Comparison of ENCODE assay signal across 20 cellular contexts in the genomic region with DNA sequence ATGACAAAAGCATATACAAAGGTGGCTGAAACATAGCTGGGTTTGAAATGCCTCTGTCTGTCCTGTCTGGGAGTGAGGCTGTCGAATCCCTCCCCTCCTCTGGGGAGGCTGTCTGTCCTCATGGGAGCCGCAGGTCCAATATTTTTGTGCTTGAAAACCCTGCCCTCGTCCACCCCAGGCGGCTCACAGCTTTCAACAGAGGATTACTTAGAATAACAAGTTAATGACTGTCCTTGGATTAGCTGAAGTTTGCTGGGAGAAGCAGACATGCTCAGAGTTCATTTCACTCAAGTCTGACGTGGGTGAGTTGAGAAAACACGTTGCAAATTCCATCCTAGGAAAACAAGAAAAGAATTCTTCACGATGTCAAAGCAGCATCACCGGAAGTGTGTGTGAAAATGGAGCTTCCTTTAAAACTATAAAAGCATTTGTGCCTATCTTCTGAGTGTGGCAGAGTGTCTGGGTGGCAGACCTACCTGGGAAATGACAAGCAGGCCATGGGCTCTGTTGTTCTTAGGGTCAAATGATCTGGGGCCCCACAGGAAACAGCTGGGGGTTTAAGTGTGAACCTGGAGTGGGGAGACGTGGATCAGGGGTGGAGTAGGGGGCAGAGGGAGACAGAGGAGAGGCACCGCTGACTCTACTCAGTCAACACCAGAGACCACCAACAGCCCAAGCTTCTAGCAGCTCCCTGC.
A peak's percentile ranks its signal among the peaks of the same experiment; 100 is the strongest.
DNase-seq lines count a peak whose midpoint lies in the region; ATAC-seq, FAIRE-seq and TF ChIP-seq lines count a peak whose summit lies in the region.
"Had no signal": no experiment of that assay in that cellular context is flagged by ENCODE, and none has a peak within 500 bp of the region (broad histone marks: within the 10 kb centered on the region; RNA-seq: fewer than 3 reads in every experiment).

No MANE protein-coding gene starts in this region.

- no peaks in the 10 kb centered on the region for H3K36me3 ChIP-seq in Caco-2 (ENCODE audit: control insufficient read depth, insufficient read depth, low read length)
- H3K36me3 ChIP-seq in neuronal stem cell (replicated peaks in 1 of 2; ENCODE audit: control insufficient read depth in 2 of 2, insufficient read depth in 2 of 2, low read length in 2 of 2): no peaks in the 10 kb centered on the region
- H3K36me3 ChIP-seq in spleen: no peaks in the 10 kb centered on the region
- H3K36me3 ChIP-seq: suprapubic skin had no signal

- CTCF ChIA-PET in Caco-2 (lab: Charles Lee): interaction anchor here (0.9 kb wide), 1 partner anchor 27 kb away, joined by 3 read pairs; no protein-coding TSS in a partner anchor

- ATAC-seq in left colon: no peak
- ATAC-seq: activated T-helper 17 cell treated with anti-CD3 and anti-CD28 coated beads, Interleukin-2, amount 50 U/mL, for 72 hours; esophagus mucosa had no signal

- H3K4me1 Mint-ChIP-seq in Caco-2 (ENCODE audit: low read depth, unreplicated experiment): peaks cover 34% of the 10 kb centered on the region
- H3K4me1 Mint-ChIP-seq: activated B cell treated with CpG ODN at 0.5 μM for 24 hours; activated T-helper 17 cell treated with anti-CD3 and anti-CD28 coated beads, Interleukin-2, amount 50 U/mL, for 72 hours had no signal

- H3K27me3 Mint-ChIP-seq in Caco-2 (ENCODE audit: insufficient read depth, unreplicated experiment): no peaks in the 10 kb centered on the region

- no TSS peak for BruUV-seq in Caco-2 (replicated peaks; lab: Mats Ljungman, UMichigan)

- peaks cover 10% of the 10 kb centered on the region for H3K9me3 Mint-ChIP-seq in Caco-2 (ENCODE audit: unreplicated experiment)
- H3K9me3 Mint-ChIP-seq: activated T-helper 17 cell treated with anti-CD3 and anti-CD28 coated beads, Interleukin-2, amount 50 U/mL, for 72 hours; T-helper 1 cell treated with Interleukin-12 subunit alpha and Interleukin-12 subunit beta and Interleukin-4 antibody, amounts not matched to agents 30 μg/mL and 1 μg/mL, for 36 hours had no signal

- no peak overlapping the region for H3K23ac ChIP-seq in neuronal stem cell (ENCODE audit: low read depth, low read length, poor library complexity)

- peak overlapping the region; percentile 10 for H2AFZ ChIP-seq in neuronal stem cell (ENCODE audit: low read length)

- no peak for TF ChIP-seq CTCF in Caco-2 (IDR thresholded peaks at IDR 0.05; ENCODE audit: insufficient read depth in 1 of 2, low read depth in 1 of 2, low read length in 1 of 2, severe bottlenecking in 1 of 2, unreplicated experiment in 1 of 2)
- no peak for TF ChIP-seq CTCF in fibroblast of pulmonary artery (IDR thresholded peaks at IDR 0.05; ENCODE audit: low read length, missing control alignments)
- no peak for TF ChIP-seq CTCF in spleen (IDR thresholded peaks at IDR 0.05 in 8 of 11, conservative IDR thresholded peaks at IDR 0.05 in 3 of 11)

- no peak overlapping the region for H4K91ac ChIP-seq in neuronal stem cell (ENCODE audit: low read depth, low read length, poor library complexity)

- no peak overlapping the region for H2AK5ac ChIP-seq in neuronal stem cell (ENCODE audit: low read depth, low read length)

- H3K4me3 ChIP-seq in Caco-2 (ENCODE audit: low read depth, low read length) (no peak overlapping the region), fibroblast of pulmonary artery (replicated peaks; ENCODE audit: low read depth, low read length) (no peak overlapping the region), neuronal stem cell (ENCODE audit: low read length in 2 of 2) (no peak overlapping the region), spleen (no peak overlapping the region)
- H3K4me3 ChIP-seq: suprapubic skin had no signal

- POLR2A ChIA-PET in Caco-2 (lab: Charles Lee): no interaction called here

- no peak overlapping the region for H2BK15ac ChIP-seq in neuronal stem cell (ENCODE audit: low read length)

- no peak overlapping the region for H4K8ac ChIP-seq in neuronal stem cell (ENCODE audit: low read depth, low read length)

- no peaks in the 10 kb centered on the region for H3K79me1 ChIP-seq in neuronal stem cell (ENCODE audit: low read depth, low read length)

- no peak overlapping the region for H3K4me2 ChIP-seq in neuronal stem cell (ENCODE audit: insufficient read depth, low read length, poor library complexity, severe bottlenecking)

- H3K18ac ChIP-seq in neuronal stem cell (ENCODE audit: low read length): peak overlapping the region; percentile 49

- WGBS in neuronal stem cell (ENCODE audit: extremely low coverage in 2 of 2, insufficient read length in 2 of 2, insufficient replicate concordance in 1 of 2), 2 donors: no CpG with 5 or more reads among the region's 10 CpGs
- WGBS in spleen, 5 donors: 56 to 67% (median 66%) methylated on average over 10 of the region's 10 CpGs

- peaks cover 31% of the 10 kb centered on the region for H3K4me1 ChIP-seq in Caco-2
- peaks cover 4 to 16% of the 10 kb centered on the region in 2 donors for H3K4me1 ChIP-seq in neuronal stem cell (ENCODE audit: control insufficient read depth in 2 of 2, insufficient read depth in 1 of 2, low read depth in 1 of 2, low read length in 2 of 2)
- H3K4me1 ChIP-seq in spleen: peaks cover 0 to 11% (median 0%) of the 10 kb centered on the region in 6 donors

- TF ChIP-seq POLR2A in spleen (IDR thresholded peaks at IDR 0.05) (no peak), GM12891 (IDR thresholded peaks at IDR 0.05; ENCODE audit: low read depth, low read length) (no peak)

- intact Hi-C loops in Caco-2 (cut with micrococcal nuclease; ENCODE audit: unreplicated experiment): loop anchor here (1.0 to 5.0 kb wide), 3 partner anchors 64 to 114 kb away; no protein-coding TSS in a partner anchor
- intact Hi-C loops in spleen (cut with DNase I; ENCODE audit: low total_unique reads): no loop called here
- intact Hi-C loops in left colon (cut with DNase I, micrococcal nuclease): no loop called here

- H2BK5ac ChIP-seq in neuronal stem cell (ENCODE audit: low read length): no peak overlapping the region

- no peak overlapping the region for H2BK12ac ChIP-seq in neuronal stem cell (ENCODE audit: low read length)

- no peaks in the 10 kb centered on the region for H3K36me3 Mint-ChIP-seq in Caco-2 (ENCODE audit: insufficient read depth, unreplicated experiment)

- H2BK120ac ChIP-seq in neuronal stem cell (ENCODE audit: low read depth, low read length): no peak overlapping the region

- no peak overlapping the region for H3K4me3 Mint-ChIP-seq in Caco-2 (ENCODE audit: unreplicated experiment)
- H3K4me3 Mint-ChIP-seq: activated B cell treated with CpG ODN at 0.5 μM for 24 hours; activated T-helper 17 cell treated with anti-CD3 and anti-CD28 coated beads, Interleukin-2, amount 50 U/mL, for 72 hours; T-helper 1 cell treated with Interleukin-12 subunit alpha and Interleukin-12 subunit beta and Interleukin-4 antibody, amounts not matched to agents 30 μg/mL and 1 μg/mL, for 36 hours had no signal

- no peaks in the 10 kb centered on the region for H3K27me3 ChIP-seq in Caco-2 (replicated peaks; ENCODE audit: control insufficient read depth, insufficient read depth, low read length)
- no peaks in the 10 kb centered on the region for H3K27me3 ChIP-seq in neuronal stem cell (ENCODE audit: control insufficient read depth in 3 of 3, insufficient read depth in 3 of 3, low read depth in 1 of 3, low read length in 3 of 3)
- H3K27me3 ChIP-seq in spleen (replicated peaks in 1 of 7): peaks cover 0 to 6% (median 0%) of the 10 kb centered on the region in 7 donors

- no peak overlapping the region for H3K14ac ChIP-seq in neuronal stem cell (ENCODE audit: low read length)

- FAIRE-seq in GM12891 (lab: Jason Lieb, UNC): no peak
- FAIRE-seq: colon, H54 had no signal

- H3K27ac Mint-ChIP-seq in Caco-2 (ENCODE audit: unreplicated experiment): peak overlapping the region; percentile 12
- H3K27ac Mint-ChIP-seq: activated B cell treated with CpG ODN at 0.5 μM for 24 hours; activated T-helper 17 cell treated with anti-CD3 and anti-CD28 coated beads, Interleukin-2, amount 50 U/mL, for 72 hours; T-helper 1 cell treated with Interleukin-12 subunit alpha and Interleukin-12 subunit beta and Interleukin-4 antibody, amounts not matched to agents 30 μg/mL and 1 μg/mL, for 36 hours had no signal

- no peak overlapping the region for H3K9ac ChIP-seq in neuronal stem cell (ENCODE audit: low read depth, low read length, poor library complexity)

- H3K27ac ChIP-seq in neuronal stem cell (replicated peaks; ENCODE audit: low read length): no peak overlapping the region
- peak overlapping the region in 2 of 8 donors; percentile 29 to 46 for H3K27ac ChIP-seq in spleen
- H3K27ac ChIP-seq: suprapubic skin had no signal

- no peak overlapping the region for H3K4ac ChIP-seq in neuronal stem cell (ENCODE audit: low read length)

- H3K9me3 ChIP-seq in Caco-2 (no peaks in the 10 kb centered on the region), neuronal stem cell (replicated peaks in 1 of 2; ENCODE audit: control insufficient read depth in 2 of 2, insufficient read depth in 1 of 2, low read depth in 1 of 2, low read length in 2 of 2) (peaks cover 0 to 5% of the 10 kb centered on the region in 2 donors), spleen (no peaks in the 10 kb centered on the region)
- H3K9me3 ChIP-seq: suprapubic skin had no signal

- DNase-seq in Caco-2 (peak in 1 of 2 experiments; percentile 62), SK-N-DZ (ENCODE audit: low spot score) (peak; percentile 94), fibroblast of pulmonary artery (ENCODE audit: low read depth) (peak; percentile 68), neuronal stem cell (ENCODE audit: low spot score) (no peak), DMS 273 treated with DMSO at 0.1 percent for 48 hours (lab: John Stamatoyannopoulos, UW) (no peak), spleen (no peak), GM12891 (ENCODE audit: insufficient read length, low spot score) (no peak), left colon (no peak)
- DNase-seq: activated B cell treated with CpG ODN at 0.5 μM for 24 hours; GF-D8; Karpas-422; NCI-H1417 treated with DMSO at 0.1 percent for 48 hours; retina; stimulated activated CD4-positive, alpha-beta T cell treated with anti-CD3 and anti-CD28 coated beads, Interleukin-2, amount 100 ng/mL, for 24 hours had no signal

TF ChIP-seq in GM12891, 5 proteins besides CTCF, POLR2A, EP300 and RAD21:
- no peak for TF ChIP-seq PAX5 (IDR thresholded peaks at IDR 0.05; ENCODE audit: insufficient read depth, low read length, severe bottlenecking)
- no peak for TF ChIP-seq POLR2AphosphoS5 (IDR thresholded peaks at IDR 0.05; ENCODE audit: low read depth, low read length)
- no peak for TF ChIP-seq POU2F2 (IDR thresholded peaks at IDR 0.05; ENCODE audit: low read depth, low read length)
- no peak for TF ChIP-seq TAF1 (IDR thresholded peaks at IDR 0.05; ENCODE audit: low read depth, low read length)
- no peak for TF ChIP-seq SPI1 (IDR thresholded peaks at IDR 0.05; ENCODE audit: low read depth, low read length)
TF ChIP-seq in GM12891: peak in this region for 0.

Comparison
In these comparisons a context has a peak if more than half of its experiments do, and no peak if none do; other contexts are left out.
1. DNase-seq: peak in SK-N-DZ (single experiment) and fibroblast of pulmonary artery (single experiment); none in neuronal stem cell (single experiment), DMS 273 treated with DMSO at 0.1 percent for 48 hours (single experiment), spleen (single experiment), GM12891 (single experiment) and left colon (0 of 2).